23 cellular contexts compared by ENCODE assay signal in the genomic region with DNA sequence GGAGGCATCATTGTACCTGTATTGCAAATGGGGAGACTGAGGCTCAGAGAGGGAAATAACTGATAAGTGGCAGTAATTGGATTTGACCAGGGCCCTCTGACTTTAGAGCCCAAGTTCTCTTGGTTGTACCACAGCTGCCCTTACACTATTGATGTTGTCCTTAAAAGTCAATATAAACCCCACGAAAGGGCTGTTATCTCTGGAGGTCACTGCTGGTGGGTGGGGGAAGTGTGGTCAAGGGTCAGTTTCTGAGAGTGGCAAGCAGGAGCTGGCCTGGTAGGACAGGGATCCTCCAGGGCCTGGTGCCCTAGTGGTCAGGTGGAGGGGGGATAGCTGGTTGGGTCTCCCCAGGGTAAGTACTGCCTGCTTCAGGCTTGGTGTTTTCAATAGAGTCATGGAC.
"Had no signal": no experiment of that assay in that cellular context is flagged by ENCODE, and none has a peak within 500 bp of the region (broad histone marks: within the 10 kb centered on the region; RNA-seq: fewer than 3 reads in every experiment).

No MANE protein-coding gene starts in this region.

- H3K27ac ChIP-seq: body of pancreas, Peyer's patch, RWPE1, SJSA1 had no signal

- H3K4me3 ChIP-seq: body of pancreas, Peyer's patch, SJSA1 had no signal

- H3K36me3 ChIP-seq: Peyer's patch, SJSA1 had no signal

- DNase-seq: activated CD4-positive, alpha-beta T cell treated with anti-CD3 and anti-CD28 coated beads for 4 hours; activated CD8-positive, alpha-beta memory T cell treated with anti-CD3 and anti-CD28 coated beads, Interleukin-2, amount 50 U/mL, for 4 hours; activated CD8-positive, alpha-beta T cell treated with anti-CD3 and anti-CD28 coated beads for 36 hours; activated naive CD4-positive, alpha-beta T cell treated with anti-CD3 and anti-CD28 coated beads, Interleukin-2, amount 50 U/mL, for 16 hours; activated T-cell treated with anti-CD3 and anti-CD28 coated beads, Interleukin-2, amount 50 U/mL, for 72 hours; aorta; body of pancreas; Karpas-422; MM.1S; NCI-H1105; NCI-H1436; NCI-H1694 treated with DMSO at 0.1 percent for 48 hours; NCI-H2029 treated with DMSO at 0.1 percent for 48 hours; NCI-H345; NCI-H510A; NCI-H526 treated with DMSO at 0.1 percent for 48 hours; NCI-H82; SHP77 had no signal

- ATAC-seq: activated CD4-positive, CD25-positive, alpha-beta regulatory T cell treated with anti-CD3 and anti-CD28 coated beads, Interleukin-2, amount 50 U/mL, for 24 hours; activated CD8-positive, alpha-beta T cell treated with anti-CD3 and anti-CD28 coated beads for 36 hours; activated T-cell treated with anti-CD3 and anti-CD28 coated beads, Interleukin-2, amount 50 U/mL, for 72 hours; body of pancreas; SK-N-SH treated with all-trans-retinoic acid at 6 μM for 48 hours had no signal

- H3K9me3 ChIP-seq: body of pancreas, Peyer's patch, SJSA1 had no signal

- H3K27me3 ChIP-seq: body of pancreas, Peyer's patch, SJSA1 had no signal
